ENCODE assay signal across 10 cellular contexts in genomic region chr16:7405166-7405565, GRCh38.
DNase-seq lines count a peak whose midpoint lies in the region; ATAC-seq and TF ChIP-seq lines count a peak whose summit lies in the region.
"Had no signal": no experiment of that assay in that cellular context is flagged by ENCODE, and none has a peak within 500 bp of the region (broad histone marks: within the 10 kb centered on the region; RNA-seq: fewer than 3 reads in every experiment).

No MANE protein-coding gene starts in this region.

- H2BK5ac ChIP-seq in neuronal stem cell (ENCODE audit: low read length), result no peak overlapping the region

- H2AFZ ChIP-seq in neuronal stem cell (ENCODE audit: low read length), result no peak overlapping the region

- H3K9ac ChIP-seq in neuronal stem cell (ENCODE audit: low read depth, low read length, poor library complexity), result no peak overlapping the region

- no peak overlapping the region for H2BK120ac ChIP-seq in neuronal stem cell (ENCODE audit: low read depth, low read length)

- peak; percentile 64 for DNase-seq in DMS153 treated with DMSO at 0.1 percent for 48 hours (lab: John Stamatoyannopoulos, UW; ENCODE audit: unreplicated experiment)
- peak; percentile 88 for DNase-seq in NCI-H2227 (lab: John Stamatoyannopoulos, UW; ENCODE audit: unreplicated experiment)
- DNase-seq in esophagus squamous epithelium (lab: John Stamatoyannopoulos, UW), result no peak
- DNase-seq in neuronal stem cell (ENCODE audit: low spot score), result peak; percentile 11
- DNase-seq in activated naive CD4-positive, alpha-beta T cell treated with anti-CD3 and anti-CD28 coated beads for 36 hours, result no peak
- no peak for DNase-seq in NK-92 treated with Interleukin-12 subunit alpha and Interleukin-12 subunit beta, amount 100 ng/mL, for 24 hours (lab: John Stamatoyannopoulos, UW)
- DNase-seq: DND-41, immature natural killer cell had no signal

- H3K4me2 ChIP-seq in neuronal stem cell (ENCODE audit: insufficient read depth, low read length, poor library complexity, severe bottlenecking), result no peak overlapping the region

- peaks cover 2% of the 10 kb centered on the region for H3K9me3 Mint-ChIP-seq in activated naive CD4-positive, alpha-beta T cell treated with anti-CD3 and anti-CD28 coated beads for 36 hours

- H3K23ac ChIP-seq in neuronal stem cell (ENCODE audit: low read depth, low read length, poor library complexity), result no peak overlapping the region

- H3K9me3 ChIP-seq in esophagus squamous epithelium (no peaks in the 10 kb centered on the region), neuronal stem cell (replicated peaks in 1 of 2; ENCODE audit: control insufficient read depth in 2 of 2, insufficient read depth in 1 of 2, low read depth in 1 of 2, low read length in 2 of 2) (peaks cover 0 to 2% of the 10 kb centered on the region in 2 donors)

- no peak overlapping the region for H2BK15ac ChIP-seq in neuronal stem cell (ENCODE audit: low read length)

- no peak overlapping the region for H3K4ac ChIP-seq in neuronal stem cell (ENCODE audit: low read length)

- H3K4me1 Mint-ChIP-seq in activated naive CD4-positive, alpha-beta T cell treated with anti-CD3 and anti-CD28 coated beads for 36 hours (ENCODE audit: low read depth), result no peaks in the 10 kb centered on the region
- H3K4me1 Mint-ChIP-seq: immature natural killer cell had no signal

- CTCF ChIA-PET in activated naive CD4-positive, alpha-beta T cell treated with anti-CD3 and anti-CD28 coated beads for 36 hours (lab: Charles Lee), result no interaction called here

- no peak overlapping the region for H2AK5ac ChIP-seq in neuronal stem cell (ENCODE audit: low read depth, low read length)

- WGBS in esophagus squamous epithelium, 2 donors, result 32 to 52% methylated on average over 9 to 14 of the region's 16 CpGs
- no CpG with 5 or more reads among the region's 16 CpGs for WGBS in neuronal stem cell (ENCODE audit: extremely low coverage in 2 of 2, insufficient read length in 2 of 2, insufficient replicate concordance in 1 of 2), 2 donors

- TF ChIP-seq CTCF in esophagus squamous epithelium (IDR thresholded peaks at IDR 0.05), result peak in 5 of 6 experiments; percentile 30 to 76 (median 53)

- no peak overlapping the region for H2BK12ac ChIP-seq in neuronal stem cell (ENCODE audit: low read length)

- H3K79me1 ChIP-seq in neuronal stem cell (ENCODE audit: low read depth, low read length), result no peaks in the 10 kb centered on the region

- H3K4me3 Mint-ChIP-seq in activated naive CD4-positive, alpha-beta T cell treated with anti-CD3 and anti-CD28 coated beads for 36 hours, result no peak overlapping the region
- H3K4me3 Mint-ChIP-seq: immature natural killer cell had no signal

- H3K36me3 ChIP-seq in esophagus squamous epithelium, result no peaks in the 10 kb centered on the region
- no peaks in the 10 kb centered on the region for H3K36me3 ChIP-seq in neuronal stem cell (replicated peaks in 1 of 2; ENCODE audit: control insufficient read depth in 2 of 2, insufficient read depth in 2 of 2, low read length in 2 of 2)

- no peak overlapping the region for H3K4me3 ChIP-seq in esophagus squamous epithelium
- H3K4me3 ChIP-seq in neuronal stem cell (ENCODE audit: low read length in 2 of 2), result no peak overlapping the region

- no peak overlapping the region for H3K18ac ChIP-seq in neuronal stem cell (ENCODE audit: low read length)

- H3K27me3 ChIP-seq in esophagus squamous epithelium, result no peaks in the 10 kb centered on the region
- no peaks in the 10 kb centered on the region for H3K27me3 ChIP-seq in neuronal stem cell (ENCODE audit: control insufficient read depth in 3 of 3, insufficient read depth in 3 of 3, low read depth in 1 of 3, low read length in 3 of 3)

- intact Hi-C loops in esophagus squamous epithelium (cut with DNase I), result no loop called here
- intact Hi-C loops in activated naive CD4-positive, alpha-beta T cell treated with anti-CD3 and anti-CD28 coated beads for 36 hours (cut with micrococcal nuclease), result no loop called here

- no peaks in the 10 kb centered on the region for H3K27me3 Mint-ChIP-seq in activated naive CD4-positive, alpha-beta T cell treated with anti-CD3 and anti-CD28 coated beads for 36 hours (ENCODE audit: low read depth)

- ATAC-seq in GM18909 (IDR thresholded peaks at IDR 0.05; ENCODE audit: poor library complexity, unreplicated experiment), result no peak
- ATAC-seq in HG03460 (IDR thresholded peaks at IDR 0.05; ENCODE audit: unreplicated experiment), result no peak

- no peak for TF ChIP-seq POLR2A in esophagus squamous epithelium (IDR thresholded peaks at IDR 0.05)

- no peaks in the 10 kb centered on the region for H3K36me3 Mint-ChIP-seq in activated naive CD4-positive, alpha-beta T cell treated with anti-CD3 and anti-CD28 coated beads for 36 hours (ENCODE audit: low read depth)
- H3K36me3 Mint-ChIP-seq: immature natural killer cell had no signal

- H3K4me1 ChIP-seq in esophagus squamous epithelium (no peaks in the 10 kb centered on the region), neuronal stem cell (ENCODE audit: control insufficient read depth in 2 of 2, insufficient read depth in 1 of 2, low read depth in 1 of 2, low read length in 2 of 2) (peaks cover 0 to 3% of the 10 kb centered on the region in 2 donors)

- no peak overlapping the region for H4K8ac ChIP-seq in neuronal stem cell (ENCODE audit: low read depth, low read length)

- no peak overlapping the region for H3K14ac ChIP-seq in neuronal stem cell (ENCODE audit: low read length)

- H4K91ac ChIP-seq in neuronal stem cell (ENCODE audit: low read depth, low read length, poor library complexity), result no peak overlapping the region

- H3K27ac ChIP-seq in esophagus squamous epithelium (no peak overlapping the region), neuronal stem cell (replicated peaks; ENCODE audit: low read length) (no peak overlapping the region)

- no peak overlapping the region for H3K27ac Mint-ChIP-seq in activated naive CD4-positive, alpha-beta T cell treated with anti-CD3 and anti-CD28 coated beads for 36 hours
- H3K27ac Mint-ChIP-seq: immature natural killer cell had no signal

Comparison
In these comparisons a context has a peak if more than half of its experiments do, and no peak if none do; other contexts are left out.
1. DNase-seq: peak in DMS153 treated with DMSO at 0.1 percent for 48 hours (single experiment), NCI-H2227 (single experiment) and neuronal stem cell (single experiment); none in esophagus squamous epithelium (single experiment), activated naive CD4-positive, alpha-beta T cell treated with anti-CD3 and anti-CD28 coated beads for 36 hours (single experiment) and NK-92 treated with Interleukin-12 subunit alpha and Interleukin-12 subunit beta, amount 100 ng/mL, for 24 hours (single experiment).